Comparison of ENCODE assay signal across 8 cellular contexts in the genomic region with DNA sequence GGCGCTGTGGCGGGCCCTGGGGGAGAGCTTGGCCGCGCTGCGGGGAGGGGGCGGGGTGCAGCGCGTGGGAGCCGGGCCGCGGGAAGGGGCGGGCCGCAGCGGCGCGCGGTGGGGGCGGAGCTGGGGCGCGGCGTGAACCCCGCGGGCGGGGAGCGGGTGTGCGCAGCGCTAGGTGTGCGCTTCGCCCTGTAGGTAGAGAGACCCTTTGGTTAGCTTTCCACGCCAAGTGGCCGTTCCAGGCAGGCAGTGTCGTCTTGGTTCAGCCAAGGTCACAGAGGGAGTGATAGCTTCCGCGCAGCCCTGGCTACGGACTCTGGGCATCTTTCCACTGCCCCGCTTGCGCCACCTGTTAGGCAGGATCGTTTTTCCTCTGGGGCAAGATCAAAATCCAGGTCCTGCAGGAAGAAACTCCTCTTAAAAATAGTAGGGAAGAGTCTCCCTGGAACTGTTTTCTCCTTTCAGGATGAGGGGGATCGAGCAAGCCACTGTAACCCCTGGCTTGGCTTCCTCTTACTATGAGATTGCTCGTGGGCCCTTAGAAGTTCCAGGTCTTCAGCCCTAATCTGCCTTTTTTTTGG. TPM values are rescaled to one million over a fixed set of nuclear protein-coding genes. Genes with fewer than 3 reads are reported as not detected.
DNase-seq lines count a peak whose midpoint lies in the region; ATAC-seq and TF ChIP-seq lines count a peak whose summit lies in the region.

No MANE protein-coding gene starts in this region.

- H3K79me2 ChIP-seq in osteoblast (ENCODE audit: insufficient read depth, low read length) = peaks cover 51% of the 10 kb centered on the region

- peaks cover 45% of the 10 kb centered on the region for H3K36me3 ChIP-seq in HUES6 (ENCODE audit: control insufficient read depth, insufficient read depth, low read length)
- H3K36me3 ChIP-seq in osteoblast (ENCODE audit: insufficient read depth, low read length) = peaks cover 40% of the 10 kb centered on the region

- H4K20me1 ChIP-seq in osteoblast (ENCODE audit: insufficient read depth, low read length) = peaks cover 7% of the 10 kb centered on the region

- H3K4me1 Mint-ChIP-seq in WTC11 = peaks cover 21% of the 10 kb centered on the region

- no peak for TF ChIP-seq CTCF in WTC11 (IDR thresholded peaks at IDR 0.05)
- no peak for TF ChIP-seq CTCF in osteoblast (IDR thresholded peaks at IDR 0.05; ENCODE audit: extremely low read depth, low read depth, low read length)

- H3K27me3 Mint-ChIP-seq in WTC11 (ENCODE audit: low read depth) = no peaks in the 10 kb centered on the region

- ATAC-seq in GM21528 (IDR thresholded peaks at IDR 0.05; ENCODE audit: low FRiP score, unreplicated experiment) (peak; percentile 40), WTC11 (peak; percentile 2; the same call in 1 of the 2 replicates)

- peak overlapping the region; percentile 98 for H2AFZ ChIP-seq in osteoblast (ENCODE audit: low read length)

- peak overlapping the region; percentile 96 for H3K4me3 Mint-ChIP-seq in WTC11

- peaks cover 46% of the 10 kb centered on the region for H3K36me3 Mint-ChIP-seq in WTC11

- H3K4me2 ChIP-seq in osteoblast (ENCODE audit: insufficient read depth, low read length) = peak overlapping the region; percentile 90

- H3K4me3 ChIP-seq in HUES6 (ENCODE audit: low read depth, low read length) (peak overlapping the region; percentile 84), osteoblast (ENCODE audit: insufficient read depth, low read length) (peak overlapping the region; percentile 95)

- H3K27ac ChIP-seq in HUES6 (ENCODE audit: low read depth, low read length) (peak overlapping the region; percentile 84; the same call in 1 of the 2 replicates), osteoblast (ENCODE audit: low read depth, low read length) (peak overlapping the region; percentile 93)

- CTCF ChIA-PET in WTC11 (lab: Charles Lee) = interaction anchor here (0.8 to 1.5 kb wide), 11 partner anchors 9 to 280 kb away, joined by 3 to 10 read pairs (median 5); partner anchors contain the start of genes CFL1, CST6 and FIBP

- H3K27me3 ChIP-seq in HUES6 (ENCODE audit: control insufficient read depth, insufficient read depth, low read length) (no peaks in the 10 kb centered on the region), osteoblast (ENCODE audit: insufficient read depth, low read length) (no peaks in the 10 kb centered on the region)

- H3K9me3 ChIP-seq in HUES6 (ENCODE audit: control insufficient read depth, insufficient read depth, low read depth, low read length) (no peaks in the 10 kb centered on the region), osteoblast (ENCODE audit: low read depth, low read length) (no peaks in the 10 kb centered on the region)

- no peaks in the 10 kb centered on the region for H3K9me3 Mint-ChIP-seq in WTC11

- peaks cover 14% of the 10 kb centered on the region for H3K4me1 ChIP-seq in HUES6 (ENCODE audit: control insufficient read depth, insufficient read depth, low read length)
- H3K4me1 ChIP-seq in osteoblast (ENCODE audit: insufficient read depth, low read length) = peaks cover 7% of the 10 kb centered on the region

- peak overlapping the region; percentile 77 for H3K9ac ChIP-seq in HUES6 (ENCODE audit: low read length)

- DNase-seq in NCI-H2029 (lab: John Stamatoyannopoulos, UW) (peak; percentile 61), NCI-H2029 treated with DMSO at 0.1 percent for 48 hours (lab: John Stamatoyannopoulos, UW) (no peak), WTC11 (ENCODE audit: low spot score) (no peak), fibroblast of the conjunctiva (ENCODE audit: low read depth) (peak; percentile 16), osteoblast (ENCODE audit: insufficient read length, low spot score, missing footprints) (peak; percentile 92), SHP77 treated with DMSO at 0.1 percent for 48 hours (lab: John Stamatoyannopoulos, UW) (no peak)

- H3K27ac Mint-ChIP-seq in WTC11 = peak overlapping the region; percentile 67

- POLR2A ChIA-PET in WTC11 (lab: Charles Lee) = interaction anchor here (1.0 kb wide), 1 partner anchor 91 kb away, joined by 4 read pairs; no protein-coding TSS in a partner anchor

TF ChIP-seq in WTC11, 78 proteins besides CTCF, POLR2A, EP300 and RAD21:
- TF ChIP-seq, protein P1, sequence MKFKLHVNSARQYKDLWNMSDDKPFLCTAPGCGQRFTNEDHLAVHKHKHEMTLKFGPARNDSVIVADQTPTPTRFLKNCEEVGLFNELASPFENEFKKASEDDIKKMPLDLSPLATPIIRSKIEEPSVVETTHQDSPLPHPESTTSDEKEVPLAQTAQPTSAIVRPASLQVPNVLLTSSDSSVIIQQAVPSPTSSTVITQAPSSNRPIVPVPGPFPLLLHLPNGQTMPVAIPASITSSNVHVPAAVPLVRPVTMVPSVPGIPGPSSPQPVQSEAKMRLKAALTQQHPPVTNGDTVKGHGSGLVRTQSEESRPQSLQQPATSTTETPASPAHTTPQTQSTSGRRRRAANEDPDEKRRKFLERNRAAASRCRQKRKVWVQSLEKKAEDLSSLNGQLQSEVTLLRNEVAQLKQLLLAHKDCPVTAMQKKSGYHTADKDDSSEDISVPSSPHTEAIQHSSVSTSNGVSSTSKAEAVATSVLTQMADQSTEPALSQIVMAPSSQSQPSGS (CRISPR knock-in tag; IDR thresholded peaks at IDR 0.05; ENCODE audit: borderline replicate concordance, low read depth) = 0 out of 2 replicates have a peak, but pooled peaks have one; percentile 7
- 0 out of 2 replicates have a peak, but pooled peaks have one; percentile 8 for TF ChIP-seq ZNF232 (CRISPR knock-in tag; IDR thresholded peaks at IDR 0.05)
- no peak for TF ChIP-seq IRF1 (CRISPR knock-in tag; IDR thresholded peaks at IDR 0.05)
- no peak for TF ChIP-seq ZNF396 (CRISPR knock-in tag; IDR thresholded peaks at IDR 0.05; ENCODE audit: borderline replicate concordance)

RNA-seq across cellular contexts. Expression of gene BANF1, which starts 0.4 kb away (rescaled TPM):
- total RNA-seq in WTC11 (2021) = 269 to 314 TPM (median 310 TPM) in 3 replicates
- 14.5 and 14.7 TPM in 2 replicates for total RNA-seq in osteoblast

RNA-seq across cellular contexts. Expression of gene EIF1AD, which starts 0.8 kb away (rescaled TPM):
- total RNA-seq in WTC11 (2021) = 29.7 to 37.6 TPM (median 32.6 TPM) in 3 replicates
- 28.6 and 31.2 TPM in 2 replicates for total RNA-seq in osteoblast

RNA-seq across cellular contexts. Expression of gene CST6, which starts 9.1 kb away (rescaled TPM):
- total RNA-seq in WTC11 (2021) (0.72 to 2.7 TPM (median 1.9 TPM) in 3 replicates), osteoblast (1.8 and 2.9 TPM in 2 replicates)

RNA-seq across cellular contexts. Expression of gene CATSPER1, which starts 23.5 kb away (rescaled TPM):
- total RNA-seq in WTC11 (2021) (not detected in 3 replicates), osteoblast (not detected in 2 replicates)

RNA-seq across cellular contexts. Expression of gene SART1, which starts 41.2 kb away (rescaled TPM):
- total RNA-seq in WTC11 (2021) = 52.3 to 57.0 TPM (median 52.5 TPM) in 3 replicates
- 22.4 and 25.3 TPM in 2 replicates for total RNA-seq in osteoblast

Comparison
In these comparisons a context has a peak if more than half of its experiments do, and no peak if none do; other contexts are left out.
1. DNase-seq: peak in NCI-H2029 (single experiment), fibroblast of the conjunctiva (single experiment) and osteoblast (single experiment); none in NCI-H2029 treated with DMSO at 0.1 percent for 48 hours (single experiment), WTC11 (single experiment) and SHP77 treated with DMSO at 0.1 percent for 48 hours (single experiment).
2. RNA of gene BANF1, which starts 0.4 kb away (total RNA-seq): 269 to 314 TPM in WTC11; 14.5 to 14.7 TPM in osteoblast; every median in the first group is over 10 times any median in the second.